8 cellular contexts compared by ENCODE assay signal in genomic region chr15:50354838-50355611, GRCh38. TPM values are rescaled to one million over a fixed set of nuclear protein-coding genes. Genes with fewer than 3 reads are reported as not detected.
DNase-seq lines count a peak whose midpoint lies in the region; ATAC-seq and TF ChIP-seq lines count a peak whose summit lies in the region.

Gene GABPB1 (minus strand): TSS chr15:50355198. CDS start chr15:50309798, 45,400 bp downstream.

- H3K36me3 Mint-ChIP-seq in activated T-helper 2 cell treated with anti-CD3 and anti-CD28 coated beads, Interferon-gamma antibody, Interleukin-2, Interleukin-4, amounts not matched to agents 10 μg/mL and 5 μg/mL and 100 μg/mL, durations not matched to agents 14 hours and 24 hours and 36 hours (ENCODE audit: low read depth): peaks cover 64% of the 10 kb centered on the region
- H3K36me3 Mint-ChIP-seq in natural killer cell: peaks cover 8% of the 10 kb centered on the region

- intact Hi-C loops in activated T-helper 2 cell treated with anti-CD3 and anti-CD28 coated beads, Interferon-gamma antibody, Interleukin-2, Interleukin-4, amounts not matched to agents 10 μg/mL and 5 μg/mL and 100 μg/mL, durations not matched to agents 14 hours and 24 hours and 36 hours (cut with micrococcal nuclease): loop anchor here (1.0 to 10.0 kb wide), 8 partner anchors 69 to 1478 kb away; partner anchors contain the start of genes DTWD1, EID1, FAM227B and SLC27A2
- intact Hi-C loops in natural killer cell (cut with micrococcal nuclease): loop anchor here (1.0 to 10.0 kb wide), 5 partner anchors 93 to 1198 kb away; partner anchors contain the start of genes COPS2, DTWD1, FAM227B and TRPM7

- H3K27ac ChIP-seq in RWPE2 (ENCODE audit: poor library complexity, severe bottlenecking): peak within 1 kb of the TSS; percentile 93

- H3K4me1 Mint-ChIP-seq in activated T-helper 2 cell treated with anti-CD3 and anti-CD28 coated beads, Interferon-gamma antibody, Interleukin-2, Interleukin-4, amounts not matched to agents 10 μg/mL and 5 μg/mL and 100 μg/mL, durations not matched to agents 14 hours and 24 hours and 36 hours (ENCODE audit: low read depth): peaks cover 37% of the 10 kb centered on the region
- H3K4me1 Mint-ChIP-seq in natural killer cell: peaks cover 62 to 64% of the 10 kb centered on the region in 2 donors

- H3K9me3 Mint-ChIP-seq in activated T-helper 2 cell treated with anti-CD3 and anti-CD28 coated beads, Interferon-gamma antibody, Interleukin-2, Interleukin-4, amounts not matched to agents 10 μg/mL and 5 μg/mL and 100 μg/mL, durations not matched to agents 14 hours and 24 hours and 36 hours: no peaks in the 10 kb centered on the region
- no peaks in the 10 kb centered on the region for H3K9me3 Mint-ChIP-seq in natural killer cell

- H3K9me3 ChIP-seq in RWPE2 (ENCODE audit: severe bottlenecking): no peaks in the 10 kb centered on the region

- H3K27ac Mint-ChIP-seq in activated T-helper 2 cell treated with anti-CD3 and anti-CD28 coated beads, Interferon-gamma antibody, Interleukin-2, Interleukin-4, amounts not matched to agents 10 μg/mL and 5 μg/mL and 100 μg/mL, durations not matched to agents 14 hours and 24 hours and 36 hours: peak within 1 kb of the TSS; percentile 100
- peak within 1 kb of the TSS; percentile 97 to 100 for H3K27ac Mint-ChIP-seq in natural killer cell

- H3K27me3 Mint-ChIP-seq in activated T-helper 2 cell treated with anti-CD3 and anti-CD28 coated beads, Interferon-gamma antibody, Interleukin-2, Interleukin-4, amounts not matched to agents 10 μg/mL and 5 μg/mL and 100 μg/mL, durations not matched to agents 14 hours and 24 hours and 36 hours (ENCODE audit: low read depth): no peaks in the 10 kb centered on the region
- H3K27me3 Mint-ChIP-seq in natural killer cell (ENCODE audit: low read depth in 2 of 2): no peaks in the 10 kb centered on the region

- peak within 1 kb of the TSS; percentile 98 for H3K4me3 Mint-ChIP-seq in activated T-helper 2 cell treated with anti-CD3 and anti-CD28 coated beads, Interferon-gamma antibody, Interleukin-2, Interleukin-4, amounts not matched to agents 10 μg/mL and 5 μg/mL and 100 μg/mL, durations not matched to agents 14 hours and 24 hours and 36 hours (ENCODE audit: low read depth)
- peak within 1 kb of the TSS; percentile 99 for H3K4me3 Mint-ChIP-seq in natural killer cell

- peak; percentile 41 for DNase-seq in DMS153 treated with DMSO at 0.1 percent for 48 hours (lab: John Stamatoyannopoulos, UW; ENCODE audit: unreplicated experiment)
- peak; percentile 93 for DNase-seq in LHCN-M2 (ENCODE audit: low read depth)
- DNase-seq in RWPE2 (ENCODE audit: low spot score): peak; percentile 92
- peak; percentile 89 for DNase-seq in activated T-helper 2 cell treated with anti-CD3 and anti-CD28 coated beads, Interferon-gamma antibody, Interleukin-2, Interleukin-4, amounts not matched to agents 10 μg/mL and 5 μg/mL and 100 μg/mL, durations not matched to agents 14 hours and 24 hours and 36 hours (ENCODE audit: low spot score)
- DNase-seq in fibroblast of mammary gland (ENCODE audit: low read depth): peak; percentile 91
- DNase-seq in natural killer cell: peak; percentile 87
- DNase-seq in stimulated activated naive CD4-positive, alpha-beta T cell (lab: John Stamatoyannopoulos, UW): peak; percentile 80 to 98 (median 87)

- no peaks in the 10 kb centered on the region for H3K27me3 ChIP-seq in RWPE2 (ENCODE audit: insufficient read depth, poor library complexity, severe bottlenecking)

- TF ChIP-seq CTCF in RWPE2 (IDR thresholded peaks at IDR 0.05; ENCODE audit: poor library complexity, severe bottlenecking) (no peak), fibroblast of mammary gland (conservative IDR thresholded peaks at IDR 0.05; ENCODE audit: control insufficient read depth, insufficient read depth, low read depth, low read length) (no peak), natural killer cell (IDR thresholded peaks at IDR 0.05) (no peak)

- H3K4me3 ChIP-seq in RWPE2 (ENCODE audit: severe bottlenecking): peak within 1 kb of the TSS; percentile 90
- H3K4me3 ChIP-seq in fibroblast of mammary gland (ENCODE audit: control insufficient read depth, low read depth, low read length): peak within 1 kb of the TSS; percentile 96

- peak; percentile 35 for ATAC-seq in GM21786 (IDR thresholded peaks at IDR 0.05; ENCODE audit: unreplicated experiment)
- peak; percentile 64 for ATAC-seq in RWPE2 (ENCODE audit: low read depth)
- ATAC-seq in natural killer cell: peak; percentile 53 to 67 (median 63)

- peaks cover 50% of the 10 kb centered on the region for H3K36me3 ChIP-seq in RWPE2 (ENCODE audit: low read depth)

- H3K4me1 ChIP-seq in RWPE2 (ENCODE audit: insufficient read depth, poor library complexity, severe bottlenecking): peaks cover 24% of the 10 kb centered on the region

RNA-seq across cellular contexts. Expression of gene GABPB1, which starts in this region (rescaled TPM):
- total RNA-seq in LHCN-M2 (2014; rRNA removed): 30.3 and 32.5 TPM in 2 replicates
- polyA plus RNA-seq in LHCN-M2 (2012): 9.9 TPM
- 69.3 and 69.5 TPM in 2 replicates for total RNA-seq in activated T-helper 2 cell treated with anti-CD3 and anti-CD28 coated beads, Interferon-gamma antibody, Interleukin-2, Interleukin-4, amounts not matched to agents 10 μg/mL and 5 μg/mL and 100 μg/mL, durations not matched to agents 14 hours and 24 hours and 36 hours
- total RNA-seq in natural killer cell: 10 to 100 TPM; 20.8 to 30.8 (median 26.3) TPM

Comparison
In these comparisons a context has a peak if more than half of its experiments do, and no peak if none do; other contexts are left out.
1. Peak in every context shown above with its lines: DNase-seq, ATAC-seq, H3K4me3 ChIP-seq and H3K27ac ChIP-seq.
2. DNase-seq: peak in every context shown above with its lines; median percentile 93 in LHCN-M2; 92 in RWPE2; 91 in fibroblast of mammary gland; 89 in activated T-helper 2 cell treated with anti-CD3 and anti-CD28 coated beads, Interferon-gamma antibody, Interleukin-2, Interleukin-4, amounts not matched to agents 10 μg/mL and 5 μg/mL and 100 μg/mL, durations not matched to agents 14 hours and 24 hours and 36 hours; 87 in natural killer cell; 87 in stimulated activated naive CD4-positive, alpha-beta T cell; 41 in DMS153 treated with DMSO at 0.1 percent for 48 hours.